In the genomic region with DNA sequence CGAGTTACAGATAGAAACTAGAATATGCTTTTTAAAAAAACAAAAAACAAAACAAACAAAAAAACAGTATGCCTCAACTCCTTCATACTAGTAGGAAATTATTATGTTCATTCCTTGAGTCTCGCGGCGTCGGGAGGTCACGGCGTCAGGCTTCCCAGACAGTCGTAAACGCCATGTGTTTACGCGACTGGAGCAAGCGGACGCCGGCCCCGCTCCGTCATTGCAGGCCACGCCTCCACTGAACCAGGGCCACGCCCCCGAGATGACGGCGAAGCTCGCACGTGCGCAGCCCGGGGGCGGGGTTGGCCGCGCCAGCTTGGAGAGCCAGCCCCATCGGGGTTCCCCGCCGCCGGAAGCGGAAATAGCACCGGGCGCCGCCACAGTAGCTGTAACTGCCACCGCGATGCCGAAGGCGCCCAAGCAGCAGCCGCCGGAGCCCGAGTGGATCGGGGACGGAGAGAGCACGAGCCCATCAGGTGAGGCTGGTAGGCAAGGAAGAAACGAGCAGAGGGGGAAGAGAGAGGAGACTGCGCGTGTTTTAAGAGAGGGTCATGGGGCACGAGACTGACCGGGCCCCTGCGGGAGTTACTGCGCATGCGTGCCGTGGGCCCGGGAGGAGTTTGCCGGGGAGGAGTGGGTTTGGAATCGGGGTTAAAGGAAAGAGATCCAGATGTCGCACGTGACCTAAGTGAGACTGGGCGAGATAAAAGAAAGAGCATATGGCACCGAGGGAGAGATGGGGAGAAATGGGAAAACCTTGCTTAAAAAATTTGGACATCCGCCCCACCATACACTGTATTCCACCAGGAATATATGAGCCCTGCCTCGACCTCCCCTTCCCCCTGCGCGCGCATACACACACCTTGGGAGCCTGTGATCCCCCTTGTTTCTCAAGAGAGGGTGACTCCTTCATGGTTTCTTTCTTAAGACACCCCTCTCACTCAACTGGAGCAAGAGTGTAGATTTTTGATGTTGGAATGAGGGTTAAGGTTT, we compare ENCODE assay signal across 8 cellular contexts. TPM values are rescaled to one million over a fixed set of nuclear protein-coding genes. Genes with fewer than 3 reads are reported as not detected.
DNase-seq lines count a peak whose midpoint lies in the region; ATAC-seq and TF ChIP-seq lines count a peak whose summit lies in the region.

A gene (plus strand): TSS at position 358 of the 993 bp plus-strand sequence. CDS start 46 bp downstream, at position 404.

- peak within 1 kb of the TSS; percentile 86 for H2AFZ ChIP-seq in PC-3 (ENCODE audit: low read length)

- peak; percentile 96 for DNase-seq in DMS114 treated with DMSO at 0.1 percent for 48 hours (lab: John Stamatoyannopoulos, UW; ENCODE audit: unreplicated experiment)
- DNase-seq in PC-3, result peak; percentile 99
- DNase-seq in activated T-cell treated with anti-CD3 and anti-CD28 coated beads for 48 hours (ENCODE audit: low read depth), result peak; percentile 100
- DNase-seq in epithelial cell of esophagus (ENCODE audit: low read depth), result peak; percentile 99
- peak; percentile 99 to 100 (median 99) for DNase-seq in mucosa of descending colon
- peak; percentile 100 for DNase-seq in stimulated activated CD8-positive, alpha-beta memory T cell treated with anti-CD3 and anti-CD28 coated beads, Interleukin-4, amount 100 ng/mL, for 24 hours (ENCODE audit: low read depth)

- peaks cover 56% of the 10 kb centered on the region for H3K79me2 ChIP-seq in PC-3 (ENCODE audit: low read length)

- peak within 1 kb of the TSS; percentile 95 for H3K4me2 ChIP-seq in PC-3 (ENCODE audit: low read length)

- H3K9me2 ChIP-seq in PC-3 (replicated peaks; ENCODE audit: low read length), result no peaks in the 10 kb centered on the region

- intact Hi-C loops in PC-3 (cut with micrococcal nuclease) (no loop called here), mucosa of descending colon (cut with DNase I, micrococcal nuclease) (no loop called here)

- TF ChIP-seq CTCF in PC-3 (conservative IDR thresholded peaks at IDR 0.05; ENCODE audit: low read depth, low read length) (no peak), epithelial cell of esophagus (IDR thresholded peaks at IDR 0.05; ENCODE audit: insufficient read depth, low read depth, low read length, missing control alignments) (no peak), mucosa of descending colon (IDR thresholded peaks at IDR 0.05) (no peak)

- H3F3A ChIP-seq in PC-3 (ENCODE audit: low read length, unreplicated experiment), result no peaks in the 10 kb centered on the region

- no peak for TF ChIP-seq EP300 in Ishikawa (IDR thresholded peaks at IDR 0.05; ENCODE audit: borderline replicate concordance)

- H4K20me1 ChIP-seq in PC-3 (ENCODE audit: low read length), result peaks cover 35% of the 10 kb centered on the region

- peak within 1 kb of the TSS; percentile 75 for H3K27ac ChIP-seq in PC-3 (ENCODE audit: low read length)

- H3K27me3 ChIP-seq in PC-3 (ENCODE audit: low read length), result no peaks in the 10 kb centered on the region

- peaks cover 32% of the 10 kb centered on the region for H3K4me1 ChIP-seq in PC-3 (ENCODE audit: insufficient read depth, low read length)
- peaks cover 29% of the 10 kb centered on the region for H3K4me1 ChIP-seq in mucosa of descending colon (ENCODE audit: low read depth)

- H3K4me3 ChIP-seq in PC-3 (ENCODE audit: low read length) (peak within 1 kb of the TSS; percentile 82), epithelial cell of esophagus (ENCODE audit: low read length) (peak within 1 kb of the TSS; percentile 91), mucosa of descending colon (peak within 1 kb of the TSS; percentile 65)

- H3K36me3 ChIP-seq in PC-3 (ENCODE audit: low read depth, low read length), result peaks cover under 1% of the 10 kb centered on the region; the same call in 1 of the 2 replicates
- no peaks in the 10 kb centered on the region for H3K36me3 ChIP-seq in mucosa of descending colon (ENCODE audit: low read depth)

- H3K9me3 ChIP-seq in PC-3 (ENCODE audit: low read length), result no peaks in the 10 kb centered on the region
- H3K9me3 ChIP-seq in mucosa of descending colon, result no peaks in the 10 kb centered on the region

- peak within 1 kb of the TSS; percentile 91 for H3K9ac ChIP-seq in PC-3 (ENCODE audit: low read length)

- TF ChIP-seq RAD21 in Ishikawa (IDR thresholded peaks at IDR 0.05; ENCODE audit: low read depth), result no peak

- BruUV-seq in PC-3 (replicated peaks; lab: Mats Ljungman, UMichigan), result TSS peak; percentile 82

- ATAC-seq in GM21576 (IDR thresholded peaks at IDR 0.05; ENCODE audit: unreplicated experiment) (peak; percentile 91), PC-3 (peak; percentile 92), mucosa of descending colon (peak; percentile 99)

- CTCF ChIA-PET in PC-3 (lab: Charles Lee), result interaction anchor here (0.7 to 1.0 kb wide), 3 partner anchors 27 to 75 kb away, joined by 3 to 9 read pairs (median 3); no protein-coding TSS in a partner anchor

- POLR2A ChIA-PET in PC-3 (lab: Charles Lee; ENCODE audit: unreplicated experiment), result interaction anchor here (0.5 to 1.1 kb wide), 6 partner anchors 12 to 241 kb away, joined by 3 to 6 read pairs (median 4); no protein-coding TSS in a partner anchor

TF ChIP-seq in Ishikawa, 13 proteins besides CTCF, POLR2A, EP300 and RAD21:
- TF ChIP-seq TCF12 (IDR thresholded peaks at IDR 0.05; ENCODE audit: low read depth) (no peak), EGR1 (IDR thresholded peaks at IDR 0.05) (peak; percentile 7; the same call in 1 of the 2 replicates), FOXM1 (IDR thresholded peaks at IDR 0.05; ENCODE audit: borderline replicate concordance, low read depth) (no peak), NFIC (IDR thresholded peaks at IDR 0.05) (no peak), TEAD4 (IDR thresholded peaks at IDR 0.05) (no peak; the same call in none of the 2 replicates), CEBPB (IDR thresholded peaks at IDR 0.05) (no peak), TAF1 (IDR thresholded peaks at IDR 0.05; ENCODE audit: low read depth) (peak; percentile 80), CREB1 (IDR thresholded peaks at IDR 0.05; ENCODE audit: low read depth) (peak; percentile 83), ZBTB7A (IDR thresholded peaks at IDR 0.05; ENCODE audit: low read depth) (no peak), YY1 (IDR thresholded peaks at IDR 0.05; ENCODE audit: low read depth) (no peak; the same call in 1 of the 2 replicates)
- TF ChIP-seq, protein P1, sequence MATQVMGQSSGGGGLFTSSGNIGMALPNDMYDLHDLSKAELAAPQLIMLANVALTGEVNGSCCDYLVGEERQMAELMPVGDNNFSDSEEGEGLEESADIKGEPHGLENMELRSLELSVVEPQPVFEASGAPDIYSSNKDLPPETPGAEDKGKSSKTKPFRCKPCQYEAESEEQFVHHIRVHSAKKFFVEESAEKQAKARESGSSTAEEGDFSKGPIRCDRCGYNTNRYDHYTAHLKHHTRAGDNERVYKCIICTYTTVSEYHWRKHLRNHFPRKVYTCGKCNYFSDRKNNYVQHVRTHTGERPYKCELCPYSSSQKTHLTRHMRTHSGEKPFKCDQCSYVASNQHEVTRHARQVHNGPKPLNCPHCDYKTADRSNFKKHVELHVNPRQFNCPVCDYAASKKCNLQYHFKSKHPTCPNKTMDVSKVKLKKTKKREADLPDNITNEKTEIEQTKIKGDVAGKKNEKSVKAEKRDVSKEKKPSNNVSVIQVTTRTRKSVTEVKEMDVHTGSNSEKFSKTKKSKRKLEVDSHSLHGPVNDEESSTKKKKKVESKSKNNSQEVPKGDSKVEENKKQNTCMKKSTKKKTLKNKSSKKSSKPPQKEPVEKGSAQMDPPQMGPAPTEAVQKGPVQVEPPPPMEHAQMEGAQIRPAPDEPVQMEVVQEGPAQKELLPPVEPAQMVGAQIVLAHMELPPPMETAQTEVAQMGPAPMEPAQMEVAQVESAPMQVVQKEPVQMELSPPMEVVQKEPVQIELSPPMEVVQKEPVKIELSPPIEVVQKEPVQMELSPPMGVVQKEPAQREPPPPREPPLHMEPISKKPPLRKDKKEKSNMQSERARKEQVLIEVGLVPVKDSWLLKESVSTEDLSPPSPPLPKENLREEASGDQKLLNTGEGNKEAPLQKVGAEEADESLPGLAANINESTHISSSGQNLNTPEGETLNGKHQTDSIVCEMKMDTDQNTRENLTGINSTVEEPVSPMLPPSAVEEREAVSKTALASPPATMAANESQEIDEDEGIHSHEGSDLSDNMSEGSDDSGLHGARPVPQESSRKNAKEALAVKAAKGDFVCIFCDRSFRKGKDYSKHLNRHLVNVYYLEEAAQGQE (IDR thresholded peaks at IDR 0.05; ENCODE audit: low read depth), result no peak
- TF ChIP-seq, protein P2, sequence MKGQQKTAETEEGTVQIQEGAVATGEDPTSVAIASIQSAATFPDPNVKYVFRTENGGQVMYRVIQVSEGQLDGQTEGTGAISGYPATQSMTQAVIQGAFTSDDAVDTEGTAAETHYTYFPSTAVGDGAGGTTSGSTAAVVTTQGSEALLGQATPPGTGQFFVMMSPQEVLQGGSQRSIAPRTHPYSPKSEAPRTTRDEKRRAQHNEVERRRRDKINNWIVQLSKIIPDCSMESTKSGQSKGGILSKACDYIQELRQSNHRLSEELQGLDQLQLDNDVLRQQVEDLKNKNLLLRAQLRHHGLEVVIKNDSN (IDR thresholded peaks at IDR 0.05), result peak; percentile 79
- TF ChIP-seq, protein P3, sequence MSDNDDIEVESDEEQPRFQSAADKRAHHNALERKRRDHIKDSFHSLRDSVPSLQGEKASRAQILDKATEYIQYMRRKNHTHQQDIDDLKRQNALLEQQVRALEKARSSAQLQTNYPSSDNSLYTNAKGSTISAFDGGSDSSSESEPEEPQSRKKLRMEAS (IDR thresholded peaks at IDR 0.05), result peak; percentile 97
TF ChIP-seq in Ishikawa: peak in this region for 5.

RNA-seq across cellular contexts. Expression of the gene that starts here (rescaled TPM):
- 67.3 and 77.3 TPM in 2 replicates for total RNA-seq in PC-3 (2014; rRNA removed)
- 10 to 100 TPM; 43.0 to 56.0 (median 45.8) TPM for total RNA-seq in mucosa of descending colon

Comparison
In these comparisons a context has a peak if more than half of its experiments do, and no peak if none do; other contexts are left out.
1. Peak in every context shown above with its lines: DNase-seq, ATAC-seq, H3K4me3 ChIP-seq and H3K27ac ChIP-seq.